In the genomic region with DNA sequence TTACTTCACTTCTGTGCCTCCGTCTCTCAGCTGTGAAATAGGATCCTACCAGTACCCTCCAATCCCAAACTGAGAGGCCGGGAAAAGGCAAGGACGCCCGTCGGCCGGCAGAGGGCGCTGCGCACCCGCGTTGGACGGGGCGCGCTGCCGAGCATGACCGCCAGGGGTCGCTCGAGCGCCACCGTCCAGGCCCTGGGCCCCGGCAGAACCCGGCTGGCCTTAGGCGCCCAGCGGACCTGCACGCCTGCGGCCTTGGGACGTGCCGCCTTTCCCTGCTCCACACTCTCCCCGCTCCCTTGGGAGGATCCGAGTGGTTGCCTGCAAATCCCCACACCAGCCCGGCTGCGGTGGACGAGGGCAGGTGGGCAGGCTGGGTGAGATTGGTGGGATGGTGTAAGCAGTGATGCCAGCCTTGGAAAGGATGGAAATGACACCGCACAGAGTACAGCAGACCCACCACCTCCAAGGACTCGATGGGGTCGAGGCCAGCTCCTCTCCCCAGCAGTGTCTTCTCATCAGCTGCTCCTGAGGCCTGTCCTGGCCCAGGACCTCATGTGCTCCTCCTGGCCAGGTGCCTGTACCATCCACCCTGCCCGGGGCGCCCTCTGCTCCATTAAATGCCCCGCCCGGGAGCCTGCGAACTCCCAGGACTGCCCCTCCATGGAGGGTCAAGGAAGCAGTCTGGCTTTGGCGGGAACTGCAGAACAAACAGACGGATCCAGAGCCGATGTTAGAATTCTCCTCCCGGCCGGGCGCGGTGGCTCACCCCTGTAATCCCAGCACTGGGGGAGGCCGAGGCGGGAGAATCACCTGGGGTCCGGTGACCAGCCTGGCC, we compare ENCODE assay signal across 1 cellular context.
TF ChIP-seq lines count a peak whose summit lies in the region.

No MANE protein-coding gene starts in this region.

TF ChIP-seq in HepG2, 621 proteins besides CTCF, POLR2A, EP300 and RAD21 (continued from another document and continues in another):
- TF ChIP-seq, protein P1, sequence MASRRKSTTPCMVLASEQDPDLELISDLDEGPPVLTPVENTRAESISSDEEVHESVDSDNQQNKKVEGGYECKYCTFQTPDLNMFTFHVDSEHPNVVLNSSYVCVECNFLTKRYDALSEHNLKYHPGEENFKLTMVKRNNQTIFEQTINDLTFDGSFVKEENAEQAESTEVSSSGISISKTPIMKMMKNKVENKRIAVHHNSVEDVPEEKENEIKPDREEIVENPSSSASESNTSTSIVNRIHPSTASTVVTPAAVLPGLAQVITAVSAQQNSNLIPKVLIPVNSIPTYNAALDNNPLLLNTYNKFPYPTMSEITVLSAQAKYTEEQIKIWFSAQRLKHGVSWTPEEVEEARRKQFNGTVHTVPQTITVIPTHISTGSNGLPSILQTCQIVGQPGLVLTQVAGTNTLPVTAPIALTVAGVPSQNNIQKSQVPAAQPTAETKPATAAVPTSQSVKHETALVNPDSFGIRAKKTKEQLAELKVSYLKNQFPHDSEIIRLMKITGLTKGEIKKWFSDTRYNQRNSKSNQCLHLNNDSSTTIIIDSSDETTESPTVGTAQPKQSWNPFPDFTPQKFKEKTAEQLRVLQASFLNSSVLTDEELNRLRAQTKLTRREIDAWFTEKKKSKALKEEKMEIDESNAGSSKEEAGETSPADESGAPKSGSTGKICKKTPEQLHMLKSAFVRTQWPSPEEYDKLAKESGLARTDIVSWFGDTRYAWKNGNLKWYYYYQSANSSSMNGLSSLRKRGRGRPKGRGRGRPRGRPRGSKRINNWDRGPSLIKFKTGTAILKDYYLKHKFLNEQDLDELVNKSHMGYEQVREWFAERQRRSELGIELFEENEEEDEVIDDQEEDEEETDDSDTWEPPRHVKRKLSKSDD (CRISPR knock-in tag; IDR thresholded peaks at IDR 0.05; ENCODE audit: low read depth), result peak; percentile 23; the same call in 1 of the 2 replicates
- TF ChIP-seq ZFAT (CRISPR knock-in tag; conservative IDR thresholded peaks at IDR 0.05), result no peak
- no peak for TF ChIP-seq REXO4 (CRISPR knock-in tag; IDR thresholded peaks at IDR 0.05; ENCODE audit: borderline replicate concordance)
- TF ChIP-seq, protein P2, sequence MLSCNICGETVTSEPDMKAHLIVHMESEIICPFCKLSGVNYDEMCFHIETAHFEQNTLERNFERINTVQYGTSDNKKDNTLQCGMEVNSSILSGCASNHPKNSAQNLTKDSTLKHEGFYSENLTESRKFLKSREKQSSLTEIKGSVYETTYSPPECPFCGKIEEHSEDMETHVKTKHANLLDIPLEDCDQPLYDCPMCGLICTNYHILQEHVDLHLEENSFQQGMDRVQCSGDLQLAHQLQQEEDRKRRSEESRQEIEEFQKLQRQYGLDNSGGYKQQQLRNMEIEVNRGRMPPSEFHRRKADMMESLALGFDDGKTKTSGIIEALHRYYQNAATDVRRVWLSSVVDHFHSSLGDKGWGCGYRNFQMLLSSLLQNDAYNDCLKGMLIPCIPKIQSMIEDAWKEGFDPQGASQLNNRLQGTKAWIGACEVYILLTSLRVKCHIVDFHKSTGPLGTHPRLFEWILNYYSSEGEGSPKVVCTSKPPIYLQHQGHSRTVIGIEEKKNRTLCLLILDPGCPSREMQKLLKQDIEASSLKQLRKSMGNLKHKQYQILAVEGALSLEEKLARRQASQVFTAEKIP (CRISPR knock-in tag; IDR thresholded peaks at IDR 0.05; ENCODE audit: borderline replicate concordance), result no peak
- no peak for TF ChIP-seq HMG20B (CRISPR knock-in tag; conservative IDR thresholded peaks at IDR 0.05)
- TF ChIP-seq GTF3A (CRISPR knock-in tag; conservative IDR thresholded peaks at IDR 0.05), result no peak
- no peak for TF ChIP-seq ZNF33A (CRISPR knock-in tag; IDR thresholded peaks at IDR 0.05; ENCODE audit: borderline replicate concordance)
- TF ChIP-seq ZNF773 (CRISPR knock-in tag; IDR thresholded peaks at IDR 0.05; ENCODE audit: borderline replicate concordance), result no peak
- TF ChIP-seq CHCHD3 (CRISPR knock-in tag; IDR thresholded peaks at IDR 0.05), result 0 out of 2 replicates have a peak, but pooled peaks have one; percentile 43
- no peak for TF ChIP-seq NFIC (IDR thresholded peaks at IDR 0.05; ENCODE audit: low read length)
- TF ChIP-seq ELF4 (CRISPR knock-in tag; IDR thresholded peaks at IDR 0.05; ENCODE audit: borderline replicate concordance), result no peak
- TF ChIP-seq SRSF4 (IDR thresholded peaks at IDR 0.05; ENCODE audit: low read depth, low read length, poor library complexity, severe bottlenecking), result no peak
- no peak for TF ChIP-seq SP5 (CRISPR knock-in tag; IDR thresholded peaks at IDR 0.05; ENCODE audit: borderline replicate concordance, low read depth)
- TF ChIP-seq, protein P3, sequence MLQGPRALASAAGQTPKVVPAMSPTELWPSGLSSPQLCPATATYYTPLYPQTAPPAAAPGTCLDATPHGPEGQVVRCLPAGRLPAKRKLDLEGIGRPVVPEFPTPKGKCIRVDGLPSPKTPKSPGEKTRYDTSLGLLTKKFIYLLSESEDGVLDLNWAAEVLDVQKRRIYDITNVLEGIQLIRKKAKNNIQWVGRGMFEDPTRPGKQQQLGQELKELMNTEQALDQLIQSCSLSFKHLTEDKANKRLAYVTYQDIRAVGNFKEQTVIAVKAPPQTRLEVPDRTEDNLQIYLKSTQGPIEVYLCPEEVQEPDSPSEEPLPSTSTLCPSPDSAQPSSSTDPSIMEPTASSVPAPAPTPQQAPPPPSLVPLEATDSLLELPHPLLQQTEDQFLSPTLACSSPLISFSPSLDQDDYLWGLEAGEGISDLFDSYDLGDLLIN (CRISPR knock-in tag; IDR thresholded peaks at IDR 0.05; ENCODE audit: borderline replicate concordance), result no peak
- no peak for TF ChIP-seq KAT2B (IDR thresholded peaks at IDR 0.05; ENCODE audit: borderline replicate concordance, low read depth, low read length)
- TF ChIP-seq ZSCAN29 (CRISPR knock-in tag; conservative IDR thresholded peaks at IDR 0.05), result peak; percentile 71; the same call in 1 of the 2 replicates
- no peak for TF ChIP-seq ZFYVE20 (CRISPR knock-in tag; IDR thresholded peaks at IDR 0.05; ENCODE audit: borderline replicate concordance, low read depth)
- no peak for TF ChIP-seq PAF1 (CRISPR knock-in tag; IDR thresholded peaks at IDR 0.05)
- TF ChIP-seq, protein P4, sequence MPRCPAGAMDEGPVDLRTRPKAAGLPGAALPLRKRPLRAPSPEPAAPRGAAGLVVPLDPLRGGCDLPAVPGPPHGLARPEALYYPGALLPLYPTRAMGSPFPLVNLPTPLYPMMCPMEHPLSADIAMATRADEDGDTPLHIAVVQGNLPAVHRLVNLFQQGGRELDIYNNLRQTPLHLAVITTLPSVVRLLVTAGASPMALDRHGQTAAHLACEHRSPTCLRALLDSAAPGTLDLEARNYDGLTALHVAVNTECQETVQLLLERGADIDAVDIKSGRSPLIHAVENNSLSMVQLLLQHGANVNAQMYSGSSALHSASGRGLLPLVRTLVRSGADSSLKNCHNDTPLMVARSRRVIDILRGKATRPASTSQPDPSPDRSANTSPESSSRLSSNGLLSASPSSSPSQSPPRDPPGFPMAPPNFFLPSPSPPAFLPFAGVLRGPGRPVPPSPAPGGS (CRISPR knock-in tag; IDR thresholded peaks at IDR 0.05), result peak; percentile 49; the same call in 1 of the 2 replicates
- no peak for TF ChIP-seq ZNF260 (CRISPR knock-in tag; IDR thresholded peaks at IDR 0.05; ENCODE audit: borderline replicate concordance, low read depth)
- no peak for TF ChIP-seq MIER2 (CRISPR knock-in tag; IDR thresholded peaks at IDR 0.05)
- peak; percentile 65; the same call in 1 of the 2 replicates for TF ChIP-seq PHF21A (CRISPR knock-in tag; IDR thresholded peaks at IDR 0.05)
- peak; percentile 63; the same call in 1 of the 2 replicates for TF ChIP-seq MEIS2 (CRISPR knock-in tag; IDR thresholded peaks at IDR 0.05)
- TF ChIP-seq, protein P5, sequence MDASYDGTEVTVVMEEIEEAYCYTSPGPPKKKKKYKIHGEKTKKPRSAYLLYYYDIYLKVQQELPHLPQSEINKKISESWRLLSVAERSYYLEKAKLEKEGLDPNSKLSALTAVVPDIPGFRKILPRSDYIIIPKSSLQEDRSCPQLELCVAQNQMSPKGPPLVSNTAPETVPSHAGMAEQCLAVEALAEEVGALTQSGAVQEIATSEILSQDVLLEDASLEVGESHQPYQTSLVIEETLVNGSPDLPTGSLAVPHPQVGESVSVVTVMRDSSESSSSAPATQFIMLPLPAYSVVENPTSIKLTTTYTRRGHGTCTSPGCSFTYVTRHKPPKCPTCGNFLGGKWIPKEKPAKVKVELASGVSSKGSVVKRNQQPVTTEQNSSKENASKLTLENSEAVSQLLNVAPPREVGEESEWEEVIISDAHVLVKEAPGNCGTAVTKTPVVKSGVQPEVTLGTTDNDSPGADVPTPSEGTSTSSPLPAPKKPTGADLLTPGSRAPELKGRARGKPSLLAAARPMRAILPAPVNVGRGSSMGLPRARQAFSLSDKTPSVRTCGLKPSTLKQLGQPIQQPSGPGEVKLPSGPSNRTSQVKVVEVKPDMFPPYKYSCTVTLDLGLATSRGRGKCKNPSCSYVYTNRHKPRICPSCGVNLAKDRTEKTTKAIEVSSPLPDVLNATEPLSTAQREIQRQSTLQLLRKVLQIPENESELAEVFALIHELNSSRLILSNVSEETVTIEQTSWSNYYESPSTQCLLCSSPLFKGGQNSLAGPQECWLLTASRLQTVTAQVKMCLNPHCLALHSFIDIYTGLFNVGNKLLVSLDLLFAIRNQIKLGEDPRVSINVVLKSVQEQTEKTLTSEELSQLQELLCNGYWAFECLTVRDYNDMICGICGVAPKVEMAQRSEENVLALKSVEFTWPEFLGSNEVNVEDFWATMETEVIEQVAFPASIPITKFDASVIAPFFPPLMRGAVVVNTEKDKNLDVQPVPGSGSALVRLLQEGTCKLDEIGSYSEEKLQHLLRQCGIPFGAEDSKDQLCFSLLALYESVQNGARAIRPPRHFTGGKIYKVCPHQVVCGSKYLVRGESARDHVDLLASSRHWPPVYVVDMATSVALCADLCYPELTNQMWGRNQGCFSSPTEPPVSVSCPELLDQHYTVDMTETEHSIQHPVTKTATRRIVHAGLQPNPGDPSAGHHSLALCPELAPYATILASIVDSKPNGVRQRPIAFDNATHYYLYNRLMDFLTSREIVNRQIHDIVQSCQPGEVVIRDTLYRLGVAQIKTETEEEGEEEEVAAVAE (CRISPR knock-in tag; IDR thresholded peaks at IDR 0.05; ENCODE audit: borderline replicate concordance), result 0 out of 2 replicates have a peak, but pooled peaks have one; percentile 19
- TF ChIP-seq, protein P6, sequence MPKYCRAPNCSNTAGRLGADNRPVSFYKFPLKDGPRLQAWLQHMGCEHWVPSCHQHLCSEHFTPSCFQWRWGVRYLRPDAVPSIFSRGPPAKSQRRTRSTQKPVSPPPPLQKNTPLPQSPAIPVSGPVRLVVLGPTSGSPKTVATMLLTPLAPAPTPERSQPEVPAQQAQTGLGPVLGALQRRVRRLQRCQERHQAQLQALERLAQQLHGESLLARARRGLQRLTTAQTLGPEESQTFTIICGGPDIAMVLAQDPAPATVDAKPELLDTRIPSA (CRISPR knock-in tag; IDR thresholded peaks at IDR 0.05; ENCODE audit: borderline replicate concordance), result no peak
- peak; percentile 50; the same call in 1 of the 2 replicates for TF ChIP-seq BHLHE40 (IDR thresholded peaks at IDR 0.05; ENCODE audit: low read length)
- TF ChIP-seq, protein P7, sequence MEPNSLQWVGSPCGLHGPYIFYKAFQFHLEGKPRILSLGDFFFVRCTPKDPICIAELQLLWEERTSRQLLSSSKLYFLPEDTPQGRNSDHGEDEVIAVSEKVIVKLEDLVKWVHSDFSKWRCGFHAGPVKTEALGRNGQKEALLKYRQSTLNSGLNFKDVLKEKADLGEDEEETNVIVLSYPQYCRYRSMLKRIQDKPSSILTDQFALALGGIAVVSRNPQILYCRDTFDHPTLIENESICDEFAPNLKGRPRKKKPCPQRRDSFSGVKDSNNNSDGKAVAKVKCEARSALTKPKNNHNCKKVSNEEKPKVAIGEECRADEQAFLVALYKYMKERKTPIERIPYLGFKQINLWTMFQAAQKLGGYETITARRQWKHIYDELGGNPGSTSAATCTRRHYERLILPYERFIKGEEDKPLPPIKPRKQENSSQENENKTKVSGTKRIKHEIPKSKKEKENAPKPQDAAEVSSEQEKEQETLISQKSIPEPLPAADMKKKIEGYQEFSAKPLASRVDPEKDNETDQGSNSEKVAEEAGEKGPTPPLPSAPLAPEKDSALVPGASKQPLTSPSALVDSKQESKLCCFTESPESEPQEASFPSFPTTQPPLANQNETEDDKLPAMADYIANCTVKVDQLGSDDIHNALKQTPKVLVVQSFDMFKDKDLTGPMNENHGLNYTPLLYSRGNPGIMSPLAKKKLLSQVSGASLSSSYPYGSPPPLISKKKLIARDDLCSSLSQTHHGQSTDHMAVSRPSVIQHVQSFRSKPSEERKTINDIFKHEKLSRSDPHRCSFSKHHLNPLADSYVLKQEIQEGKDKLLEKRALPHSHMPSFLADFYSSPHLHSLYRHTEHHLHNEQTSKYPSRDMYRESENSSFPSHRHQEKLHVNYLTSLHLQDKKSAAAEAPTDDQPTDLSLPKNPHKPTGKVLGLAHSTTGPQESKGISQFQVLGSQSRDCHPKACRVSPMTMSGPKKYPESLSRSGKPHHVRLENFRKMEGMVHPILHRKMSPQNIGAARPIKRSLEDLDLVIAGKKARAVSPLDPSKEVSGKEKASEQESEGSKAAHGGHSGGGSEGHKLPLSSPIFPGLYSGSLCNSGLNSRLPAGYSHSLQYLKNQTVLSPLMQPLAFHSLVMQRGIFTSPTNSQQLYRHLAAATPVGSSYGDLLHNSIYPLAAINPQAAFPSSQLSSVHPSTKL (CRISPR knock-in tag; IDR thresholded peaks at IDR 0.05), result peak; percentile 63; the same call in 1 of the 2 replicates
- TF ChIP-seq, protein P8, sequence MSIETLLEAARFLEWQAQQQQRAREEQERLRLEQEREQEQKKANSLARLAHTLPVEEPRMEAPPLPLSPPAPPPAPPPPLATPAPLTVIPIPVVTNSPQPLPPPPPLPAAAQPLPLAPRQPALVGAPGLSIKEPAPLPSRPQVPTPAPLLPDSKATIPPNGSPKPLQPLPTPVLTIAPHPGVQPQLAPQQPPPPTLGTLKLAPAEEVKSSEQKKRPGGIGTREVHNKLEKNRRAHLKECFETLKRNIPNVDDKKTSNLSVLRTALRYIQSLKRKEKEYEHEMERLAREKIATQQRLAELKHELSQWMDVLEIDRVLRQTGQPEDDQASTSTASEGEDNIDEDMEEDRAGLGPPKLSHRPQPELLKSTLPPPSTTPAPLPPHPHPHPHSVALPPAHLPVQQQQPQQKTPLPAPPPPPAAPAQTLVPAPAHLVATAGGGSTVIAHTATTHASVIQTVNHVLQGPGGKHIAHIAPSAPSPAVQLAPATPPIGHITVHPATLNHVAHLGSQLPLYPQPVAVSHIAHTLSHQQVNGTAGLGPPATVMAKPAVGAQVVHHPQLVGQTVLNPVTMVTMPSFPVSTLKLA (IDR thresholded peaks at IDR 0.05), result no peak
- 0 out of 2 replicates have a peak, but pooled peaks have one; percentile 20 for TF ChIP-seq MED1 (CRISPR knock-in tag; IDR thresholded peaks at IDR 0.05)
- no peak for TF ChIP-seq ZFP36L2 (CRISPR knock-in tag; IDR thresholded peaks at IDR 0.05)
- TF ChIP-seq PCBP2 (optimal IDR thresholded peaks at IDR 0.05; ENCODE audit: low read depth, low read length, poor library complexity, severe bottlenecking), result no peak
- TF ChIP-seq, protein P9, sequence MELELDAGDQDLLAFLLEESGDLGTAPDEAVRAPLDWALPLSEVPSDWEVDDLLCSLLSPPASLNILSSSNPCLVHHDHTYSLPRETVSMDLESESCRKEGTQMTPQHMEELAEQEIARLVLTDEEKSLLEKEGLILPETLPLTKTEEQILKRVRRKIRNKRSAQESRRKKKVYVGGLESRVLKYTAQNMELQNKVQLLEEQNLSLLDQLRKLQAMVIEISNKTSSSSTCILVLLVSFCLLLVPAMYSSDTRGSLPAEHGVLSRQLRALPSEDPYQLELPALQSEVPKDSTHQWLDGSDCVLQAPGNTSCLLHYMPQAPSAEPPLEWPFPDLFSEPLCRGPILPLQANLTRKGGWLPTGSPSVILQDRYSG (CRISPR knock-in tag; IDR thresholded peaks at IDR 0.05), result no peak
